8 cellular contexts compared by ENCODE assay signal in the genomic region with DNA sequence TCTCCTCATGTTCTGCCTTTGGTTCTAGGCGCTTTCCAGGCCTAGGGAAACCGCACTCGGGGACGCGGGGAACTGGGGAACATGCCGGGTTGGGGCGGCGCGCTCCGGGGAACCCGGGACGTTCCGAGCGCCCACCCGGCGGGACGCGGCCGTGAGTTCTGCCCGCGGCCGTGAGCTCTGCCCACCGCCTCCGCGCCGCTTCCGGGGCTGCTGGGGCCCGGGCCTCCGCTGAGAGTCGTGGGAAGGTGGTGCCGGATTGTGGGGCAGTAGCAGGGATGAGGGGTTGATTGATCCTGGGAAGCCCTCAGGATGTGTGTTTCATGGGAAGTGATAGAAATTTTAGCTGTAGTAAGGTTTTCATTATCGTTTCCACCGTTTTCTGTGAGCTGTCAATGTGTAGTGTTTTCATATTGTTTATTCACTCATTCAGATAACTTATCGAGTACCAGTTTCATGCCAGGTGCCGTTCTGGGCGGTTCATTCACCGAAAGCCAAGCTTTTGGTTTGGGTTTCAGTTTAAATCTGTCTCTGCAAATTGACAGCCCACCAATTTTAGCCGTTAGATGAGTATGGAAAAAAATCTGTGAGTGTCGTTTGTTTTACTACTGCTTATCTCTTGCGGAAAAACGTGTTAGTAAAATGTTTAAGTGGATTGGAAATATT. TPM values are rescaled to one million over a fixed set of nuclear protein-coding genes. Genes with fewer than 3 reads are reported as not detected.
DNase-seq lines count a peak whose midpoint lies in the region; ATAC-seq and TF ChIP-seq lines count a peak whose summit lies in the region.

No MANE protein-coding gene starts in this region.

- ATAC-seq in GM21360 (IDR thresholded peaks at IDR 0.05; ENCODE audit: unreplicated experiment) (peak; percentile 26), foreskin keratinocyte (peak; percentile 50)

- peak overlapping the region; percentile 80 for H3K27ac Mint-ChIP-seq in activated CD4-positive, alpha-beta memory T cell treated with anti-CD3 and anti-CD28 coated beads for 36 hours
- peak overlapping the region; percentile 60 for H3K27ac Mint-ChIP-seq in progenitor cell of endocrine pancreas

- intact Hi-C loops in activated CD4-positive, alpha-beta memory T cell treated with anti-CD3 and anti-CD28 coated beads for 36 hours (cut with micrococcal nuclease) = loop anchor here (1.0 to 10.0 kb wide), 8 partner anchors 9 to 1492 kb away; partner anchors contain the start of genes MED10, NSUN2, SRD5A1 and TENT4A

- CTCF ChIA-PET in activated CD4-positive, alpha-beta memory T cell treated with anti-CD3 and anti-CD28 coated beads for 36 hours (lab: Charles Lee) = interaction anchor here (0.8 to 3.0 kb wide), 5 partner anchors 9 to 53 kb away, joined by 3 to 21 read pairs (median 5); no protein-coding TSS in a partner anchor

- H3K4me1 Mint-ChIP-seq in activated CD4-positive, alpha-beta memory T cell treated with anti-CD3 and anti-CD28 coated beads for 36 hours (ENCODE audit: low read depth) = peaks cover 75% of the 10 kb centered on the region
- H3K4me1 Mint-ChIP-seq in progenitor cell of endocrine pancreas (ENCODE audit: low read depth) = peaks cover 14% of the 10 kb centered on the region

- H3K4me1 ChIP-seq in foreskin keratinocyte = peaks cover 7% of the 10 kb centered on the region

- POLR2A ChIA-PET in activated CD4-positive, alpha-beta memory T cell treated with anti-CD3 and anti-CD28 coated beads for 36 hours (lab: Charles Lee) = interaction anchor here (0.8 to 2.8 kb wide), 4 partner anchors 9 to 1140 kb away, joined by 3 to 12 read pairs (median 8); no protein-coding TSS in a partner anchor

- no peaks in the 10 kb centered on the region for H3K27me3 Mint-ChIP-seq in activated CD4-positive, alpha-beta memory T cell treated with anti-CD3 and anti-CD28 coated beads for 36 hours
- no peaks in the 10 kb centered on the region for H3K27me3 Mint-ChIP-seq in progenitor cell of endocrine pancreas

- TF ChIP-seq CTCF in foreskin keratinocyte (conservative IDR thresholded peaks at IDR 0.05) = no peak
- TF ChIP-seq CTCF in progenitor cell of endocrine pancreas (IDR thresholded peaks at IDR 0.05; ENCODE audit: unreplicated experiment) = no peak

- DNase-seq in Daoy (ENCODE audit: low read depth) (peak; percentile 29), HK-2 (ENCODE audit: unreplicated experiment) (peak; percentile 23), foreskin keratinocyte (no peak), progenitor cell of endocrine pancreas (ENCODE audit: low spot score, unreplicated experiment) (no peak), amygdala (lab: John Stamatoyannopoulos, UW) (no peak), NCI-H1694 treated with DMSO at 0.1 percent for 48 hours (lab: John Stamatoyannopoulos, UW) (no peak)
- DNase-seq in activated CD4-positive, alpha-beta memory T cell treated with anti-CD3 and anti-CD28 coated beads for 36 hours = peak; percentile 67

- no peaks in the 10 kb centered on the region for H3K9me3 Mint-ChIP-seq in activated CD4-positive, alpha-beta memory T cell treated with anti-CD3 and anti-CD28 coated beads for 36 hours
- no peaks in the 10 kb centered on the region for H3K9me3 Mint-ChIP-seq in progenitor cell of endocrine pancreas (ENCODE audit: low read depth)

- H3K36me3 Mint-ChIP-seq in activated CD4-positive, alpha-beta memory T cell treated with anti-CD3 and anti-CD28 coated beads for 36 hours = peaks cover 31% of the 10 kb centered on the region
- peaks cover 1% of the 10 kb centered on the region for H3K36me3 Mint-ChIP-seq in progenitor cell of endocrine pancreas (ENCODE audit: insufficient read depth)

- peak overlapping the region; percentile 73 for H3K27ac ChIP-seq in foreskin keratinocyte

- H3K4me3 Mint-ChIP-seq in activated CD4-positive, alpha-beta memory T cell treated with anti-CD3 and anti-CD28 coated beads for 36 hours = peak overlapping the region; percentile 94
- H3K4me3 Mint-ChIP-seq in progenitor cell of endocrine pancreas (ENCODE audit: low read depth) = peak overlapping the region; percentile 99

- H3K27me3 ChIP-seq in foreskin keratinocyte = no peaks in the 10 kb centered on the region

RNA-seq across cellular contexts. Expression of gene MTRR, which starts 0.7 kb away (rescaled TPM):
- 27.1 and 40.7 TPM in 2 replicates for total RNA-seq in Daoy (2014; rRNA removed; shearing (Covaris generic))
- total RNA-seq in activated CD4-positive, alpha-beta memory T cell treated with anti-CD3 and anti-CD28 coated beads for 36 hours = 10 to 100 TPM; 45.2 to 47.1 TPM
- 38.1 and 40.0 TPM in 2 replicates for total RNA-seq in foreskin keratinocyte
- 12.8 and 15.4 TPM in 2 replicates for polyA plus RNA-seq in foreskin keratinocyte
- total RNA-seq in progenitor cell of endocrine pancreas = 49.0 and 49.3 TPM in 2 replicates

RNA-seq across cellular contexts. Expression of gene FASTKD3, which starts 0.8 kb away (rescaled TPM):
- total RNA-seq in Daoy (2014; rRNA removed; shearing (Covaris generic)) = 14.6 and 15.5 TPM in 2 replicates
- 1 to 10 TPM; 6.9 to 7.5 TPM for total RNA-seq in activated CD4-positive, alpha-beta memory T cell treated with anti-CD3 and anti-CD28 coated beads for 36 hours
- 10.5 and 13.2 TPM in 2 replicates for total RNA-seq in foreskin keratinocyte
- polyA plus RNA-seq in foreskin keratinocyte = 9.0 and 10.9 TPM in 2 replicates
- 9.4 and 11.1 TPM in 2 replicates for total RNA-seq in progenitor cell of endocrine pancreas

RNA-seq across cellular contexts. Expression of gene CFAP90, which starts 18.7 kb away (rescaled TPM):
- total RNA-seq in Daoy (2014; rRNA removed; shearing (Covaris generic)) = 0.18 TPM in 1 of 2 replicates, not detected in the other
- not detected for total RNA-seq in activated CD4-positive, alpha-beta memory T cell treated with anti-CD3 and anti-CD28 coated beads for 36 hours
- total RNA-seq in foreskin keratinocyte (not detected in 2 replicates), progenitor cell of endocrine pancreas (2.1 and 2.8 TPM in 2 replicates)
- 0.03 and 0.07 TPM in 2 replicates for polyA plus RNA-seq in foreskin keratinocyte

Comparison
In these comparisons a context has a peak if more than half of its experiments do, and no peak if none do; other contexts are left out.
1. DNase-seq: peak in Daoy (single experiment), HK-2 (single experiment) and activated CD4-positive, alpha-beta memory T cell treated with anti-CD3 and anti-CD28 coated beads for 36 hours (single experiment); none in foreskin keratinocyte (0 of 2), progenitor cell of endocrine pancreas (single experiment), amygdala (0 of 56) and NCI-H1694 treated with DMSO at 0.1 percent for 48 hours (single experiment).